5 cellular contexts compared by ENCODE assay signal in genomic region chr3:165389653-165390052, GRCh38.
"Had no signal": no experiment of that assay in that cellular context is flagged by ENCODE, and none has a peak within 500 bp of the region (broad histone marks: within the 10 kb centered on the region; RNA-seq: fewer than 3 reads in every experiment).

No MANE protein-coding gene starts in this region.

- DNase-seq: GM23248, H9, HCEC 1CT, IMR-90 had no signal

- H3K27ac Mint-ChIP-seq: H9 had no signal

- ATAC-seq: K562 had no signal

- H2AFZ ChIP-seq: GM23248 had no signal

- H3K4me3 ChIP-seq: GM23248, K562 had no signal

- H3K4me3 Mint-ChIP-seq: H9 had no signal

- H3K9ac ChIP-seq: GM23248 had no signal

- H3K27ac ChIP-seq: GM23248 had no signal
